ENCODE assay signal across 28 cellular contexts in the genomic region with DNA sequence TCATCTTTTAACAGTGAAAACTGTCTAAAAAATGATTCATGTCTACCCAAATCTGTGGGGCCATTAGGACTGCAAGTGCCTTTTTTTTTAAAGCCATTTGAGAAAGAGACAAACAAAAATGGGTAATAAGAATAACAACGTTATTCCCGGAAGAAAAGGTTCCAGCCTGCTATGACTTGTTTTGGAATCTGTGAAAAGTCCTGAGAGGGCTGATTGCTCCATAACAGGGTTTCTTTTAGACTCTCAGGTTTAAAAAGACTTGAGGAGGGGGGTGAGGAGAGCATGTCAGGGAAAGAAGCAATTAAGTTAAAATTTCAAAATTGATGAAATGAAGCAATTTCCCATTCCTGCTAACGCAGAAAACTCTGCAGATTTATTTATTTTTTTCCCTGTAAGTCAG. TPM values are rescaled to one million over a fixed set of nuclear protein-coding genes. Genes with fewer than 3 reads are reported as not detected.
DNase-seq lines count a peak whose midpoint lies in the region; ATAC-seq and TF ChIP-seq lines count a peak whose summit lies in the region.
"Had no signal": no experiment of that assay in that cellular context is flagged by ENCODE, and none has a peak within 500 bp of the region (broad histone marks: within the 10 kb centered on the region; RNA-seq: fewer than 3 reads in every experiment).

No MANE protein-coding gene starts in this region.

- BruUV-seq in A673 (replicated peaks; lab: Mats Ljungman, UMichigan) = no TSS peak

- H3K4me2 ChIP-seq in hepatocyte (peak overlapping the region; percentile 19), skeletal muscle satellite cell (ENCODE audit: low read length) (peak overlapping the region; percentile 74)
- H3K4me2 ChIP-seq: A549; BLaER1 treated with 17β-estradiol and CSF1 and Interleukin-3, amounts not matched to agents 10 nM and 100 nM had no signal

- DNase-seq in A673 (ENCODE audit: low spot score) = no peak
- DNase-seq in breast epithelium (ENCODE audit: low spot score in 2 of 2) = no peak
- DNase-seq in hepatocyte (ENCODE audit: low spot score) = no peak
- DNase-seq in tibial nerve (ENCODE audit: low spot score in 2 of 2) = no peak
- DNase-seq in cerebellum (ENCODE audit: low spot score) = no peak
- no peak for DNase-seq in cerebellar nuclear complex (lab: John Stamatoyannopoulos, UW)
- DNase-seq: activated CD4-positive, alpha-beta memory T cell treated with anti-CD3 and anti-CD28 coated beads for 36 hours; activated CD4-positive, CD25-positive, alpha-beta regulatory T cell; activated naive CD4-positive, alpha-beta T cell; anterior cingulate cortex; Calu3; colonic mucosa; EL; endodermal cell; HCEC 1CT; islet precursor cell; MG63; NCI-H1436 treated with DMSO at 0.1 percent for 48 hours; NCI-H524; pancreas; right lobe of liver; T1000; trophoblast cell had no signal

- peaks cover 93% of the 10 kb centered on the region for H3K79me2 ChIP-seq in hepatocyte

- H3K27ac ChIP-seq in A673 (ENCODE audit: low read depth, low read length, poor library complexity, severe bottlenecking) = peak overlapping the region; percentile 10
- peak overlapping the region; percentile 73 to 86 for H3K27ac ChIP-seq in breast epithelium
- H3K27ac ChIP-seq in hepatocyte = peak overlapping the region; percentile 16
- H3K27ac ChIP-seq in tibial nerve = peak overlapping the region in 1 of 4 donors; percentile 44
- H3K27ac ChIP-seq: A549; BLaER1 treated with 17β-estradiol and CSF1 and Interleukin-3, amounts not matched to agents 10 nM and 100 nM; colonic mucosa; pancreas; right lobe of liver had no signal

- ATAC-seq in HG02884 (IDR thresholded peaks at IDR 0.05; ENCODE audit: unreplicated experiment) = no peak
- ATAC-seq: A549; pancreas; right lobe of liver; stimulated activated memory B cell treated with anti-CD40 and anti-IgM and Interleukin-4, amounts not matched to agents 10 μg/mL and 1 μg/mL and 100 μg/mL, for 72 hours had no signal

- no peak overlapping the region for H2AFZ ChIP-seq in hepatocyte

- H3K4me1 ChIP-seq in A673 (ENCODE audit: insufficient read depth, low read length, poor library complexity, severe bottlenecking) (peaks cover 73% of the 10 kb centered on the region), breast epithelium (peaks cover 0 to 3% of the 10 kb centered on the region in 2 donors), hepatocyte (ENCODE audit: insufficient read depth) (peaks cover 11% of the 10 kb centered on the region), skeletal muscle satellite cell (ENCODE audit: control insufficient read depth, insufficient read depth, low read length) (peaks cover 28% of the 10 kb centered on the region), tibial nerve (peaks cover 0 to 14% (median 2%) of the 10 kb centered on the region in 4 donors)
- H3K4me1 ChIP-seq: A549; BLaER1 treated with 17β-estradiol and CSF1 and Interleukin-3, amounts not matched to agents 10 nM and 100 nM; colonic mucosa; pancreas; right lobe of liver had no signal

- H3K27me3 ChIP-seq in A673 (replicated peaks; ENCODE audit: insufficient read depth, low read depth, low read length, poor library complexity) (no peaks in the 10 kb centered on the region), breast epithelium (no peaks in the 10 kb centered on the region), hepatocyte (no peaks in the 10 kb centered on the region), skeletal muscle satellite cell (ENCODE audit: control insufficient read depth, insufficient read depth, low read length) (no peaks in the 10 kb centered on the region), tibial nerve (no peaks in the 10 kb centered on the region)
- H3K27me3 ChIP-seq: BLaER1 treated with 17β-estradiol and CSF1 and Interleukin-3, amounts not matched to agents 10 nM and 100 nM; colonic mucosa; MG63; pancreas; right lobe of liver had no signal

- TF ChIP-seq CTCF in A673 (conservative IDR thresholded peaks at IDR 0.05; ENCODE audit: low read depth, low read length) (no peak), breast epithelium (IDR thresholded peaks at IDR 0.05) (no peak), hepatocyte (IDR thresholded peaks at IDR 0.05; ENCODE audit: poor library complexity) (no peak), tibial nerve (IDR thresholded peaks at IDR 0.05) (no peak)

- H3K9me3 ChIP-seq in A673 (ENCODE audit: low read depth, low read length, poor library complexity, severe bottlenecking) (no peaks in the 10 kb centered on the region), breast epithelium (no peaks in the 10 kb centered on the region), hepatocyte (ENCODE audit: low read depth) (no peaks in the 10 kb centered on the region), skeletal muscle satellite cell (replicated peaks; ENCODE audit: low read length) (no peaks in the 10 kb centered on the region), tibial nerve (no peaks in the 10 kb centered on the region)
- H3K9me3 ChIP-seq: A549; BLaER1 treated with 17β-estradiol and CSF1 and Interleukin-3, amounts not matched to agents 10 nM and 100 nM; colonic mucosa; MG63; pancreas; right lobe of liver had no signal

- intact Hi-C loops in A673 (cut with micrococcal nuclease; ENCODE audit: unreplicated experiment) (no loop called here), breast epithelium (cut with DNase I; ENCODE audit: low total_unique reads) (no loop called here)

- POLR2A ChIA-PET in A673 (lab: Charles Lee; ENCODE audit: low non-redundant PET) = no interaction called here

- TF ChIP-seq EP300 in tibial nerve (IDR thresholded peaks at IDR 0.05) = peak in 1 of 2 donors; percentile 54

- H3K36me3 ChIP-seq in A673 (ENCODE audit: insufficient read depth, low read length, poor library complexity, severe bottlenecking) (no peaks in the 10 kb centered on the region), breast epithelium (no peaks in the 10 kb centered on the region), hepatocyte (replicated peaks; ENCODE audit: insufficient read depth, low read depth) (no peaks in the 10 kb centered on the region), skeletal muscle satellite cell (ENCODE audit: insufficient read depth, low read length) (no peaks in the 10 kb centered on the region), tibial nerve (no peaks in the 10 kb centered on the region)
- H3K36me3 ChIP-seq: BLaER1 treated with 17β-estradiol and CSF1 and Interleukin-3, amounts not matched to agents 10 nM and 100 nM; colonic mucosa; MG63; pancreas; right lobe of liver had no signal

- TF ChIP-seq POLR2A in breast epithelium (IDR thresholded peaks at IDR 0.05) = no peak
- no peak for TF ChIP-seq POLR2A in tibial nerve (IDR thresholded peaks at IDR 0.05)

- CTCF ChIA-PET in A673 (lab: Charles Lee) = no interaction called here

- H4K20me1 ChIP-seq in hepatocyte (ENCODE audit: insufficient read depth, poor library complexity, severe bottlenecking) = peaks cover 14% of the 10 kb centered on the region
- H4K20me1 ChIP-seq: BLaER1 treated with 17β-estradiol and CSF1 and Interleukin-3, amounts not matched to agents 10 nM and 100 nM had no signal

- H3K4me3 ChIP-seq in A673 (ENCODE audit: low read depth, low read length, poor library complexity, severe bottlenecking) (no peak overlapping the region), breast epithelium (no peak overlapping the region), hepatocyte (no peak overlapping the region), skeletal muscle satellite cell (ENCODE audit: low read length) (no peak overlapping the region), tibial nerve (no peak overlapping the region)
- H3K4me3 ChIP-seq: A549; BLaER1 treated with 17β-estradiol and CSF1 and Interleukin-3, amounts not matched to agents 10 nM and 100 nM; colonic mucosa; MG63; pancreas; right lobe of liver had no signal

- WGBS in hepatocyte (ENCODE audit: low lambda C conversion rate, missing lambda C conversion rate) = 48% methylated on average over 3 of the region's 3 CpGs
- 55 to 66% methylated on average over 3 of the region's 3 CpGs for WGBS in tibial nerve, 2 donors

- no peaks in the 10 kb centered on the region for H3K9me2 ChIP-seq in hepatocyte (replicated peaks; ENCODE audit: insufficient read depth)

- H3K9ac ChIP-seq in skeletal muscle satellite cell (ENCODE audit: low read depth, low read length) = no peak overlapping the region
- H3K9ac ChIP-seq: BLaER1 treated with 17β-estradiol and CSF1 and Interleukin-3, amounts not matched to agents 10 nM and 100 nM had no signal

RNA-seq across cellular contexts. Expression of gene CACHD1, which starts 56.4 kb away (rescaled TPM):
- total RNA-seq in A673 (2021) (39.2 and 42.6 TPM in 2 replicates), breast epithelium (10 to 100 TPM; 21.6 to 31.9 (median 25.3) TPM), hepatocyte (35.1 and 39.7 TPM in 2 replicates), tibial nerve (10 to 100 TPM in 2 of 4 donors, 1 to 10 TPM in 2; 7.4 to 15.9 (median 10.0) TPM), cerebellum (46.5 TPM)
- polyA plus RNA-seq in hepatocyte = 16.7 and 23.8 TPM in 2 replicates
- total RNA-seq in skeletal muscle satellite cell (2012; rRNA removed) = 5.2 and 5.3 TPM in 2 replicates
